In the genomic region with DNA sequence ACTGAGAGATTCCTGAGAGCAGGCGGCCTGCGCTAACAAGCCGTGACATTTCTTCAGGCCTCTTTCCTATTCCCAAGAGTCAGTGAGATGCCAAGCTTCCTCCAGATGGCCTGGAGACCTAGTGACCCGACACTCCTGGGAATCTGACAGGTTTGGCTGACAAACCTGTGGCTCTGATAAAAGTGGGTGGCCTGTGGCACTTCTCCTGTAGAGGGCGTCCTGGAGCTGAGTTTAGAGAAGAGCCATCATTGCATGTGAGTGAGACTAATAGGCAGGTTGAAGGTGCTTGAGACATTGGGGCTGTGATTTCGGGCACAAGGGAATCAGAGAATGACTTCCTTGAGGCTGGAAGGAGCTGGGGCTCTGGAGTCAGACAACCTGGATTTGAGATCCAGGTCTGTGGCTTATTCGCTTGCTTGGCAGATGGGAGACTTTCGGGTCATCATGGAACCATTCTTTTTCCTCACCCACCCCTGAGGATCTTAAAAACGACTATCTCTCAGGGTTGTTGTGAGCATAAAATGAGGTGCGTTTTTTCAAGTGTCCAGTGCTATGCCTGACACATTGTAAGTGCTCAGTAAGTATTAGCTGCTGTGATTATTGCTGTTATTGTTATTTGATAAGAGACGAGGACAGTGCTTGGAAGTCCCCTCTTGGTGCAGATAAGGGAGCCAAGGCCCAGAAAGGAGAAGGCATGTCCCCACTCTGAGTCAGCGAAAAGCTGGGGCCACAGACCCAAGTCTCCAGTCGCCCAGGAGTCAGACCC, we compare ENCODE assay signal across 8 cellular contexts.
DNase-seq lines count a peak whose midpoint lies in the region; ATAC-seq and TF ChIP-seq lines count a peak whose summit lies in the region.

No MANE protein-coding gene starts in this region.

- ATAC-seq in HG02798 (IDR thresholded peaks at IDR 0.05; ENCODE audit: poor library complexity, unreplicated experiment) = no peak

- H3K4me1 Mint-ChIP-seq in brain = no peaks in the 10 kb centered on the region

- H3K27ac Mint-ChIP-seq in brain = no peak overlapping the region

- TF ChIP-seq CTCF in brain (conservative IDR thresholded peaks at IDR 0.05) = peak; percentile 31 to 56

- peak; percentile 59 for DNase-seq in 8988T
- peak; percentile 47 for DNase-seq in EL
- DNase-seq in NCI-H1092 (lab: John Stamatoyannopoulos, UW) = peak; percentile 0
- DNase-seq in mucosa of gallbladder (ENCODE audit: low spot score) = peak; percentile 27
- DNase-seq in NCI-H2107 treated with DMSO at 0.1 percent for 48 hours (lab: John Stamatoyannopoulos, UW; ENCODE audit: unreplicated experiment) = no peak
- DNase-seq in mesenteric fat pad (ENCODE audit: low spot score) = no peak

- peaks cover 17% of the 10 kb centered on the region for H3K27me3 Mint-ChIP-seq in brain

- no peak overlapping the region for H3K4me3 Mint-ChIP-seq in brain

- H3K9me3 Mint-ChIP-seq in brain = no peaks in the 10 kb centered on the region

- H3K36me3 Mint-ChIP-seq in brain = no peaks in the 10 kb centered on the region

Comparison
In these comparisons a context has a peak if more than half of its experiments do, and no peak if none do; other contexts are left out.
1. DNase-seq: peak in 8988T (single experiment), EL (single experiment), NCI-H1092 (single experiment) and mucosa of gallbladder (single experiment); none in NCI-H2107 treated with DMSO at 0.1 percent for 48 hours (single experiment) and mesenteric fat pad (single experiment).